In the genomic region with DNA sequence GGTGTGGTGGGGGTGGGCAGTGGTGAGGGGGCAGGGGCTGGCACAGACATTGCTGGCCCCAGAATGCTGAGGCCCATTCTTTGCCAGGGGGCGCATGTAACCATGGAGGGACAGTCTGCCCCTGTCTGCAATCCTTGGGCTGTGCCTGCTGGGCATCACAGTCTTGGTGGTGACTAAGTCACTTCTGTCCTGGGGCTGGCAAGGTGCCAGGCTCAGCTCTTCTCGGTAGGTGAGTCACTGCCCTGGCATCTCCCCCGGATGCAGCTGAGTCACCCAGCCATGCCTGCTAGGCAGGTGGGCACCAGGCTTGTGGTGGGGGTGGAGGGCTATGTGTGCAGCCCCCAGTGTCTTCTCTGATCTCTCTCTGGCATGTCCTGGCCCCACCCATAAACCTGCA, we compare ENCODE assay signal across 8 cellular contexts. TPM values are rescaled to one million over a fixed set of nuclear protein-coding genes. Genes with fewer than 3 reads are reported as not detected.
DNase-seq lines count a peak whose midpoint lies in the region; ATAC-seq and TF ChIP-seq lines count a peak whose summit lies in the region.

No MANE protein-coding gene starts in this region.

- peak; percentile 31 for ATAC-seq in gastroesophageal sphincter
- ATAC-seq in HG03175 (IDR thresholded peaks at IDR 0.05; ENCODE audit: unreplicated experiment) = no peak

- no CpG with 5 or more reads among the region's 3 CpGs for WGBS in gastroesophageal sphincter (ENCODE audit: low coverage in 1 of 2), 2 donors

- DNase-seq in A172 (ENCODE audit: low spot score) (peak; percentile 99), HS-5 (ENCODE audit: low read depth) (peak; percentile 92), SHP77 treated with DMSO at 0.1 percent for 48 hours (lab: John Stamatoyannopoulos, UW) (peak; percentile 66), activated gamma-delta T cell treated with Interleukin-2 at 50 U/mL for 16 hours (peak; percentile 93), germinal center (ENCODE audit: low spot score) (no peak)

- H3K27me3 ChIP-seq in gastroesophageal sphincter (no peaks in the 10 kb centered on the region), skeletal muscle tissue (ENCODE audit: control insufficient read depth in 3 of 3, insufficient read depth in 3 of 3, low read length in 3 of 3) (no peaks in the 10 kb centered on the region)

- H3K4me3 ChIP-seq in gastroesophageal sphincter (no peak overlapping the region), skeletal muscle tissue (ENCODE audit: low read length in 3 of 3) (peak overlapping the region in 1 of 3 donors; percentile 35)

- H3K9me3 ChIP-seq in gastroesophageal sphincter = no peaks in the 10 kb centered on the region
- H3K9me3 ChIP-seq in skeletal muscle tissue (ENCODE audit: control insufficient read depth in 3 of 3, low read length in 3 of 3) = no peaks in the 10 kb centered on the region

- no peak for TF ChIP-seq EP300 in gastroesophageal sphincter (IDR thresholded peaks at IDR 0.05)

- no peak for TF ChIP-seq CTCF in gastroesophageal sphincter (IDR thresholded peaks at IDR 0.05)

- H3K4me1 ChIP-seq in gastroesophageal sphincter = peaks cover 19 to 95% (median 75%) of the 10 kb centered on the region in 3 donors
- peaks cover 85 to 89% (median 87%) of the 10 kb centered on the region in 3 donors for H3K4me1 ChIP-seq in skeletal muscle tissue (ENCODE audit: control insufficient read depth in 3 of 3, insufficient read depth in 3 of 3, low read length in 3 of 3)

- H3K36me3 ChIP-seq in gastroesophageal sphincter (no peaks in the 10 kb centered on the region), skeletal muscle tissue (ENCODE audit: control insufficient read depth in 3 of 3, insufficient read depth in 3 of 3, low read length in 3 of 3) (no peaks in the 10 kb centered on the region)

- TF ChIP-seq POLR2A in gastroesophageal sphincter (IDR thresholded peaks at IDR 0.05) = no peak

- H3K27ac ChIP-seq in gastroesophageal sphincter (peak overlapping the region in 3 of 4 donors; percentile 83 to 97 (median 91)), skeletal muscle tissue (ENCODE audit: low read depth, low read length) (peak overlapping the region; percentile 99)

- H3K9ac ChIP-seq in skeletal muscle tissue (ENCODE audit: low read depth in 1 of 3, low read length in 3 of 3) = peak overlapping the region in 2 of 3 donors; percentile 50 to 66

RNA-seq across cellular contexts. Expression of gene RARA, which starts 5.6 kb away (rescaled TPM):
- total RNA-seq in A172 (2014; rRNA removed; shearing (Covaris generic)) = 13.7 and 33.2 TPM in 2 replicates
- total RNA-seq in gastroesophageal sphincter (10 to 100 TPM; 18.5 to 41.8 (median 28.5) TPM), skeletal muscle tissue (17.2 TPM)

RNA-seq across cellular contexts. Expression of gene CDC6, which starts 26.9 kb away (rescaled TPM):
- total RNA-seq in A172 (2014; rRNA removed; shearing (Covaris generic)) = 85.1 and 87.9 TPM in 2 replicates
- total RNA-seq in gastroesophageal sphincter (1 to 10 TPM in 2 of 4 donors, under 1 TPM in 1, not detected in 1; 0.54 to 2.2 (median 1.2) TPM), skeletal muscle tissue (4.2 TPM)

RNA-seq across cellular contexts. Expression of gene GJD3, which starts 50.0 kb away (rescaled TPM):
- total RNA-seq in A172 (2014; rRNA removed; shearing (Covaris generic)) = not detected in 2 replicates
- total RNA-seq in gastroesophageal sphincter = 1 to 10 TPM in 1 of 4 donors, not detected in 3; 2.5 TPM
- 0.52 TPM for total RNA-seq in skeletal muscle tissue

Comparison
In these comparisons a context has a peak if more than half of its experiments do, and no peak if none do; other contexts are left out.
1. RNA of gene CDC6, which starts 26.9 kb away (total RNA-seq): 85.1 to 87.9 TPM in A172; 4.2 TPM in skeletal muscle tissue (single experiment) and 0.54 to 2.2 TPM in gastroesophageal sphincter; every median in the first group is over 10 times any median in the second.